Comparison of ENCODE assay signal across 11 cellular contexts in genomic region chr17:1294157-1294717, GRCh38. TPM values are rescaled to one million over a fixed set of nuclear protein-coding genes. Genes with fewer than 3 reads are reported as not detected.
DNase-seq lines count a peak whose midpoint lies in the region; ATAC-seq, FAIRE-seq and TF ChIP-seq lines count a peak whose summit lies in the region.
"Had no signal": no experiment of that assay in that cellular context is flagged by ENCODE, and none has a peak within 500 bp of the region (broad histone marks: within the 10 kb centered on the region; RNA-seq: fewer than 3 reads in every experiment).

No MANE protein-coding gene starts in this region.

- ATAC-seq in GM18870 (IDR thresholded peaks at IDR 0.05; ENCODE audit: unreplicated experiment), result no peak

- H3K27me3 Mint-ChIP-seq in activated naive CD8-positive, alpha-beta T cell treated with anti-CD3 and anti-CD28 coated beads for 36 hours, result peaks cover 46% of the 10 kb centered on the region

- H3K4me3 Mint-ChIP-seq in activated naive CD8-positive, alpha-beta T cell treated with anti-CD3 and anti-CD28 coated beads for 36 hours, result peak overlapping the region; percentile 3

- TF ChIP-seq CTCF in GM12865 (IDR thresholded peaks at IDR 0.05; ENCODE audit: insufficient read depth, low read depth, low read length, missing control alignments), result no peak

- peaks cover 32% of the 10 kb centered on the region for H3K4me1 Mint-ChIP-seq in activated naive CD8-positive, alpha-beta T cell treated with anti-CD3 and anti-CD28 coated beads for 36 hours

- no peak overlapping the region for H3K4me3 ChIP-seq in GM12865 (ENCODE audit: low read depth, low read length)

- no peak for TF ChIP-seq POLR2A in GM12892 (IDR thresholded peaks at IDR 0.05; ENCODE audit: low read depth, low read length)

- peaks cover 6% of the 10 kb centered on the region for H3K36me3 Mint-ChIP-seq in activated naive CD8-positive, alpha-beta T cell treated with anti-CD3 and anti-CD28 coated beads for 36 hours

- H3K27ac Mint-ChIP-seq in activated naive CD8-positive, alpha-beta T cell treated with anti-CD3 and anti-CD28 coated beads for 36 hours, result peak overlapping the region; percentile 12

- no peak for FAIRE-seq in GM12892 (lab: Jason Lieb, UNC)
- FAIRE-seq: endothelial cell of umbilical vein had no signal

- peaks cover 6% of the 10 kb centered on the region for H3K9me3 Mint-ChIP-seq in activated naive CD8-positive, alpha-beta T cell treated with anti-CD3 and anti-CD28 coated beads for 36 hours

- DNase-seq in GM12865 (ENCODE audit: low read depth) (peak; percentile 37), NCI-H146 (lab: John Stamatoyannopoulos, UW) (no peak), GM12892 (ENCODE audit: insufficient read length) (no peak), AG20443 (ENCODE audit: low spot score) (no peak)
- DNase-seq in activated CD4-positive, alpha-beta T cell treated with anti-CD3 and anti-CD28 coated beads for 4 hours, result peak; percentile 62
- peak; percentile 70 for DNase-seq in activated naive CD8-positive, alpha-beta T cell treated with anti-CD3 and anti-CD28 coated beads for 36 hours
- DNase-seq in stimulated activated CD4-positive, alpha-beta T cell treated with anti-CD3 and anti-CD28 coated beads, TNF-alpha, amount 100 ng/mL, for 4 hours (ENCODE audit: low read depth in 3 of 3), result peak in 2 of 3 experiments; percentile 19 to 41
- DNase-seq: NCI-H2081 had no signal

RNA-seq across cellular contexts. Expression of gene TRARG1, which starts 14.8 kb away (rescaled TPM):
- not detected for total RNA-seq in activated naive CD8-positive, alpha-beta T cell treated with anti-CD3 and anti-CD28 coated beads for 36 hours
- not detected for polyA plus RNA-seq in GM12892 (2012; ENCODE audit: missing spikeins)
- total RNA-seq: endothelial cell of umbilical vein, liver had no signal
- polyA plus RNA-seq: endothelial cell of umbilical vein had no signal

RNA-seq across cellular contexts. Expression of gene BHLHA9, which starts 24.0 kb away (rescaled TPM):
- not detected for total RNA-seq in activated naive CD8-positive, alpha-beta T cell treated with anti-CD3 and anti-CD28 coated beads for 36 hours
- not detected for polyA plus RNA-seq in GM12892 (2012; ENCODE audit: missing spikeins)
- total RNA-seq: endothelial cell of umbilical vein, liver had no signal
- polyA plus RNA-seq: endothelial cell of umbilical vein had no signal

Comparison
In these comparisons a context has a peak if more than half of its experiments do, and no peak if none do; other contexts are left out.
1. DNase-seq: peak in GM12865 (single experiment), activated CD4-positive, alpha-beta T cell treated with anti-CD3 and anti-CD28 coated beads for 4 hours (2 of 2), activated naive CD8-positive, alpha-beta T cell treated with anti-CD3 and anti-CD28 coated beads for 36 hours (single experiment) and stimulated activated CD4-positive, alpha-beta T cell treated with anti-CD3 and anti-CD28 coated beads, TNF-alpha, amount 100 ng/mL, for 4 hours (2 of 3); none in NCI-H146 (single experiment), GM12892 (single experiment) and AG20443 (single experiment).